ENCODE assay signal across 1 cellular context in genomic region chr4:8189551-8190466, GRCh38.
TF ChIP-seq lines count a peak whose summit lies in the region.

No MANE protein-coding gene starts in this region.

TF ChIP-seq in IMR-90, 13 proteins besides CTCF, POLR2A, EP300 and RAD21:
- no peak for TF ChIP-seq MAFK (IDR thresholded peaks at IDR 0.05; ENCODE audit: low read depth, low read length)
- TF ChIP-seq CHD1 (IDR thresholded peaks at IDR 0.05; ENCODE audit: low read depth, low read length) = no peak
- TF ChIP-seq USF2 (IDR thresholded peaks at IDR 0.05; ENCODE audit: low read depth, low read length) = no peak
- TF ChIP-seq MAZ (IDR thresholded peaks at IDR 0.05; ENCODE audit: borderline replicate concordance, low read depth, low read length) = no peak
- TF ChIP-seq MXI1 (IDR thresholded peaks at IDR 0.05; ENCODE audit: borderline replicate concordance, low read depth, low read length) = no peak
- no peak for TF ChIP-seq FOS (IDR thresholded peaks at IDR 0.05; ENCODE audit: low read depth, low read length)
- no peak for TF ChIP-seq BHLHE40 (IDR thresholded peaks at IDR 0.05; ENCODE audit: low read depth, low read length)
- no peak for TF ChIP-seq ELK1 (IDR thresholded peaks at IDR 0.05; ENCODE audit: borderline replicate concordance, low read depth, low read length)
- TF ChIP-seq RFX5 (IDR thresholded peaks at IDR 0.05; ENCODE audit: low read depth, low read length) = no peak
- TF ChIP-seq CEBPB (IDR thresholded peaks at IDR 0.05; ENCODE audit: low read depth, low read length) = no peak
- TF ChIP-seq NFE2L2 (IDR thresholded peaks at IDR 0.05; ENCODE audit: low read depth, low read length) = no peak
- no peak for TF ChIP-seq SMC3 (IDR thresholded peaks at IDR 0.05; ENCODE audit: low read depth, low read length)
- TF ChIP-seq RCOR1 (IDR thresholded peaks at IDR 0.05; ENCODE audit: insufficient replicate concordance, low read length) = no peak
